Comparison of ENCODE assay signal across 12 cellular contexts in genomic region chr1:153213519-153213918, GRCh38. TPM values are rescaled to one million over a fixed set of nuclear protein-coding genes. Genes with fewer than 3 reads are reported as not detected.
"Had no signal": no experiment of that assay in that cellular context is flagged by ENCODE, and none has a peak within 500 bp of the region (broad histone marks: within the 10 kb centered on the region; RNA-seq: fewer than 3 reads in every experiment).

No MANE protein-coding gene starts in this region.

- H3K9me3 ChIP-seq: HAP-1 had no signal

- ATAC-seq: GM23338, HCT116 had no signal

- H2AFZ ChIP-seq: GM23248, GM23338 had no signal

- H3K4me1 ChIP-seq: HAP-1 had no signal

- H3K9ac ChIP-seq: GM23248 had no signal

- DNase-seq: GM23248, GOT3, H7, H9, HCEC 1CT, HFFc6 had no signal

- FAIRE-seq: H1, H54 had no signal

- H3K4me2 ChIP-seq: GM23338 had no signal

- H3K27ac ChIP-seq: GM23248 had no signal

- H3K36me3 ChIP-seq: HAP-1 had no signal

- H3K4me3 ChIP-seq: GM23248, GM23338, HAP-1 had no signal

RNA-seq across cellular contexts. Expression of gene PRR9, which starts 3.9 kb away (rescaled TPM):
- total RNA-seq: GM23248, GM23338, H1, H4, H7, H9, HFFc6 had no signal
- polyA plus RNA-seq: GM23338, H1 had no signal

RNA-seq across cellular contexts. Expression of gene LELP1, which starts 10.3 kb away (rescaled TPM):
- total RNA-seq: GM23248, GM23338, H1, H4, H7, H9, HFFc6 had no signal
- polyA plus RNA-seq: GM23248, GM23338, H1 had no signal

RNA-seq across cellular contexts. Expression of gene LORICRIN, which starts 46.0 kb away (rescaled TPM):
- total RNA-seq: GM23248, GM23338, H1, H4, H7, H9, HFFc6 had no signal
- polyA plus RNA-seq: GM23248, H1 had no signal
